8 cellular contexts compared by ENCODE assay signal in the genomic region with DNA sequence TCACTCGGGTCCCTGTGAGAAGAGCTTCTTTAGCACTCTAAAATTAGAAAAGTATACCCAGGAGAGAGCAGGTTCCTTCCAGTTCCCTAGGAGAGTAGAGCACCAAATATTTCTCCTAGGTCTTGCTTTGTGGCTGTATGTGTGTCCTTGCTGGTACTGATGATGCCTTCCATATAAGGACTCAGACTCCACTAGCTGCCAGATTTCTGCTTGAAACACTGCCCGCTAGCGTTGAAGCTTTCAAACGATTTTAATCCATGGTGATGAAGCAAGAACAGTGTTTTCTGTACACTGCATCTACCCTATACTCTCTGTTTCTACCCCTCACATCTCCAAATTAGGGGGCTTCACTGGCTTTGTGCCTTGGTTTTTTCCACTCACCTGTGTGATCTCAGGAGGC. TPM values are rescaled to one million over a fixed set of nuclear protein-coding genes. Genes with fewer than 3 reads are reported as not detected.
DNase-seq lines count a peak whose midpoint lies in the region; ATAC-seq and TF ChIP-seq lines count a peak whose summit lies in the region.

No MANE protein-coding gene starts in this region.

- DNase-seq in SHP77 (lab: John Stamatoyannopoulos, UW) (peak; percentile 85 to 89), fibroblast of villous mesenchyme (ENCODE audit: low read depth) (peak; percentile 53), superior temporal gyrus (ENCODE audit: extremely low spot score) (peak; percentile 55)
- no peak for DNase-seq in effector memory CD4-positive, alpha-beta T cell

- TF ChIP-seq CTCF in fibroblast of villous mesenchyme (IDR thresholded peaks at IDR 0.05; ENCODE audit: insufficient read depth, low read depth, low read length): peak; percentile 42

- no peaks in the 10 kb centered on the region for H3K9me3 ChIP-seq in effector memory CD4-positive, alpha-beta T cell (ENCODE audit: control insufficient read depth, low read length)

- no peaks in the 10 kb centered on the region for H3K36me3 ChIP-seq in effector memory CD4-positive, alpha-beta T cell (ENCODE audit: control insufficient read depth, insufficient read depth, low read length)

- ATAC-seq in GM18519 (IDR thresholded peaks at IDR 0.05; ENCODE audit: low FRiP score, unreplicated experiment) (peak; percentile 44), HG03457 (IDR thresholded peaks at IDR 0.05; ENCODE audit: unreplicated experiment) (peak; percentile 33), GM19035 (IDR thresholded peaks at IDR 0.05; ENCODE audit: unreplicated experiment) (no peak), HG03039 (IDR thresholded peaks at IDR 0.05; ENCODE audit: unreplicated experiment) (no peak)

- no peak overlapping the region for H3K4me3 ChIP-seq in fibroblast of villous mesenchyme (ENCODE audit: low read depth, low read length)
- H3K4me3 ChIP-seq in effector memory CD4-positive, alpha-beta T cell (ENCODE audit: insufficient read depth, low read depth, low read length, poor library complexity, severe bottlenecking): no peak overlapping the region

- peaks cover 6% of the 10 kb centered on the region for H3K4me1 ChIP-seq in effector memory CD4-positive, alpha-beta T cell (ENCODE audit: control insufficient read depth, insufficient read depth, low read length, poor library complexity, severe bottlenecking)

- no peak overlapping the region for H3K27ac ChIP-seq in effector memory CD4-positive, alpha-beta T cell (ENCODE audit: insufficient read depth, low read length, poor library complexity, severe bottlenecking)

- no peaks in the 10 kb centered on the region for H3K27me3 ChIP-seq in effector memory CD4-positive, alpha-beta T cell (replicated peaks; ENCODE audit: control insufficient read depth, insufficient read depth, low read length, poor library complexity, severe bottlenecking)

RNA-seq across cellular contexts. Expression of gene SMC2, which starts 2.4 kb away (rescaled TPM):
- total RNA-seq in fibroblast of villous mesenchyme: 11.6 and 19.0 TPM in 2 replicates

Comparison
In these comparisons a context has a peak if more than half of its experiments do, and no peak if none do; other contexts are left out.
1. ATAC-seq: peak in GM18519 (single experiment) and HG03457 (single experiment); none in GM19035 (single experiment) and HG03039 (single experiment).
2. DNase-seq: peak in SHP77 (2 of 2), fibroblast of villous mesenchyme (single experiment) and superior temporal gyrus (single experiment); none in effector memory CD4-positive, alpha-beta T cell (0 of 3).